ENCODE assay signal across 30 cellular contexts in genomic region chr21:31903896-31904295, GRCh38. TPM values are rescaled to one million over a fixed set of nuclear protein-coding genes. Genes with fewer than 3 reads are reported as not detected.
"Had no signal": no experiment of that assay in that cellular context is flagged by ENCODE, and none has a peak within 500 bp of the region (broad histone marks: within the 10 kb centered on the region; RNA-seq: fewer than 3 reads in every experiment).

No MANE protein-coding gene starts in this region.

- H3K27ac ChIP-seq: brain microvascular endothelial cell, cardiac muscle cell, VCaP had no signal

- H3K9me3 ChIP-seq: SK-N-SH had no signal

- H3K9me2 ChIP-seq: SK-N-SH had no signal

- ATAC-seq: activated T-helper 17 cell treated with anti-CD3 and anti-CD28 coated beads, Interleukin-2, amount 50 U/mL, for 72 hours; Panc1; Right ventricle myocardium inferior had no signal

- H3K4me2 ChIP-seq: SK-N-SH had no signal

- H3K36me3 ChIP-seq: brain microvascular endothelial cell, cardiac muscle cell had no signal

- H3K27me3 ChIP-seq: brain microvascular endothelial cell, cardiac muscle cell had no signal

- H3K4me3 ChIP-seq: cardiac muscle cell had no signal

- DNase-seq: activated CD4-positive, alpha-beta memory T cell treated with anti-CD3 and anti-CD28 coated beads, Interleukin-2, amount 10 ng/mL, durations not matched to agents 7 days and 5 days; activated CD4-positive, alpha-beta T cell treated with anti-CD3 and anti-CD28 coated beads, Interleukin-2, amount 50 U/mL, for 1 hour; activated CD4-positive, CD25-positive, alpha-beta regulatory T cell; activated gamma-delta T cell; activated naive CD4-positive, alpha-beta T cell treated with anti-CD3 and anti-CD28 coated beads for 36 hours; activated naive CD8-positive, alpha-beta T cell treated with anti-CD3 and anti-CD28 coated beads for 36 hours; activated T-cell treated with anti-CD3 and anti-CD28 coated beads for 4 hours; activated T-cell treated with anti-CD3 and anti-CD28 coated beads, Interleukin-2, amount 50 U/mL, for 48 hours; brain microvascular endothelial cell; Kasumi-1; NCI-H1105; NCI-H1436; NCI-H1694 treated with DMSO at 0.1 percent for 48 hours; NCI-H2081; NCI-H2171; NCI-H2227 treated with DMSO at 0.1 percent for 48 hours; NCI-H446 treated with DMSO at 0.1 percent for 48 hours; NCI-H524 treated with DMSO at 0.1 percent for 48 hours; NCI-H748 treated with DMSO at 0.1 percent for 48 hours; NK-92 treated with Interleukin-12 subunit alpha and Interleukin-12 subunit beta, amount 100 ng/mL, for 24 hours; OCI-M1; RPMI8226; SK-N-SH; T-helper 1 cell had no signal

RNA-seq across cellular contexts. Expression of gene HUNK, which starts 31.1 kb away (rescaled TPM):
- total RNA-seq: T-helper 2 cell treated with Interferon-gamma antibody and Interleukin-4, amounts not matched to agents 100 ng/mL and 5 ng/mL, for 36 hours had no signal
